Comparison of ENCODE assay signal across 1 cellular context in genomic region chr4:83917572-83917971, GRCh38.
TF ChIP-seq lines count a peak whose summit lies in the region.

No MANE protein-coding gene starts in this region.

TF ChIP-seq in K562, 482 proteins besides CTCF, POLR2A, EP300 and RAD21 (continued from another document and continues in another):
- TF ChIP-seq ZNF277 (CRISPR knock-in tag; IDR thresholded peaks at IDR 0.05; ENCODE audit: borderline replicate concordance) (no peak), PKNOX1 (IDR thresholded peaks at IDR 0.05) (no peak), GTF3C2 (IDR thresholded peaks at IDR 0.05; ENCODE audit: borderline replicate concordance, extremely low read depth, insufficient read length) (no peak), CTBP1 (IDR thresholded peaks at IDR 0.05; ENCODE audit: borderline replicate concordance) (no peak), TEAD4 (IDR thresholded peaks at IDR 0.05; ENCODE audit: low read length) (no peak), TEAD4 (CRISPR knock-in tag; IDR thresholded peaks at IDR 0.05; ENCODE audit: borderline replicate concordance) (no peak), KLF16 (IDR thresholded peaks at IDR 0.05) (no peak), ZNF263 (CRISPR knock-in tag; IDR thresholded peaks at IDR 0.05; ENCODE audit: borderline replicate concordance) (no peak), ZNF318 (IDR thresholded peaks at IDR 0.05; ENCODE audit: borderline replicate concordance in 1 of 2, low read depth in 1 of 2) (peak in 1 of 2 experiments; percentile 17; a peak in 1 of 4 replicates), AFF4 (CRISPR knock-in tag; IDR thresholded peaks at IDR 0.05) (no peak), ZNF408 (CRISPR knock-in tag; IDR thresholded peaks at IDR 0.05; ENCODE audit: low read depth) (no peak), SMARCA4 (IDR thresholded peaks at IDR 0.05) (no peak), NFYB (IDR thresholded peaks at IDR 0.05; ENCODE audit: extremely low read depth, insufficient read length) (no peak), FOXO4 (CRISPR knock-in tag; IDR thresholded peaks at IDR 0.05) (no peak), ETV5 (CRISPR knock-in tag; IDR thresholded peaks at IDR 0.05; ENCODE audit: low read depth) (no peak), CHD4 (IDR thresholded peaks at IDR 0.05; ENCODE audit: insufficient read depth, insufficient replicate concordance, low read depth, low read length, poor library complexity, severe bottlenecking) (no peak), SIX5 (IDR thresholded peaks at IDR 0.05; ENCODE audit: borderline replicate concordance in 1 of 2, insufficient read depth in 1 of 2, low read depth in 1 of 2, low read length in 2 of 2) (no peak), RFX5 (IDR thresholded peaks at IDR 0.05; ENCODE audit: low read depth, low read length) (no peak), PHB2 (IDR thresholded peaks at IDR 0.05; ENCODE audit: low read depth) (no peak), ZNF165 (CRISPR knock-in tag; IDR thresholded peaks at IDR 0.05; ENCODE audit: borderline replicate concordance) (no peak), THRB (CRISPR knock-in tag; conservative IDR thresholded peaks at IDR 0.05) (no peak), ZBED1 (IDR thresholded peaks at IDR 0.05) (no peak), TCF7 (IDR thresholded peaks at IDR 0.05; ENCODE audit: borderline replicate concordance) (no peak), HNRNPUL1 (IDR thresholded peaks at IDR 0.05; ENCODE audit: low read length) (no peak), ELF4 (CRISPR knock-in tag; IDR thresholded peaks at IDR 0.05) (no peak), ZC3H11A (IDR thresholded peaks at IDR 0.05; ENCODE audit: low read depth, low read length) (no peak), GABPB2 (CRISPR knock-in tag; conservative IDR thresholded peaks at IDR 0.05) (no peak), TAF15 (IDR thresholded peaks at IDR 0.05; ENCODE audit: low read depth, low read length) (no peak), SAP30 (IDR thresholded peaks at IDR 0.05; ENCODE audit: borderline replicate concordance, insufficient read depth, low read depth, low read length, poor library complexity, severe bottlenecking) (no peak), HDAC8 (tag; IDR thresholded peaks at IDR 0.05) (peak; percentile 85; the same call in 1 of the 2 replicates), ILK (tag; IDR thresholded peaks at IDR 0.05; ENCODE audit: borderline replicate concordance, low read depth) (0 out of 2 replicates have a peak, but pooled peaks have one; percentile 32), MITF (IDR thresholded peaks at IDR 0.05) (no peak), SLC30A9 (CRISPR knock-in tag; IDR thresholded peaks at IDR 0.05) (no peak), GTF2E2 (tag; IDR thresholded peaks at IDR 0.05) (no peak)
